ENCODE assay signal across 1 cellular context in genomic region chr10:99431190-99431549, GRCh38.
TF ChIP-seq lines count a peak whose summit lies in the region.

No MANE protein-coding gene starts in this region.

TF ChIP-seq in GM23338, 12 proteins besides CTCF, POLR2A, EP300 and RAD21:
- TF ChIP-seq ZNF462 (CRISPR knock-in tag; IDR thresholded peaks at IDR 0.05) = no peak
- TF ChIP-seq ZNF331 (CRISPR knock-in tag; IDR thresholded peaks at IDR 0.05; ENCODE audit: low read depth) = no peak
- TF ChIP-seq REST (IDR thresholded peaks at IDR 0.05; ENCODE audit: unreplicated experiment) = no peak
- peak; percentile 18; the same call in 1 of the 2 replicates for TF ChIP-seq CREB1 (CRISPR knock-in tag; IDR thresholded peaks at IDR 0.05; ENCODE audit: low read depth)
- TF ChIP-seq JUNB (IDR thresholded peaks at IDR 0.05; ENCODE audit: unreplicated experiment) = no peak
- TF ChIP-seq EZH2phosphoT487 (IDR thresholded peaks at IDR 0.05; ENCODE audit: unreplicated experiment) = no peak
- TF ChIP-seq EZH2 (IDR thresholded peaks at IDR 0.05; ENCODE audit: low read depth, unreplicated experiment) = peak; percentile 6
- no peak for TF ChIP-seq NANOG (IDR thresholded peaks at IDR 0.05; ENCODE audit: borderline replicate concordance)
- peak; percentile 6; the same call in 1 of the 2 replicates for TF ChIP-seq ETS1 (IDR thresholded peaks at IDR 0.05)
- no peak for TF ChIP-seq STAT1 (IDR thresholded peaks at IDR 0.05; ENCODE audit: unreplicated experiment)
- TF ChIP-seq ZNF114 (CRISPR knock-in tag; IDR thresholded peaks at IDR 0.05) = no peak
- TF ChIP-seq POLR2AphosphoS5 (IDR thresholded peaks at IDR 0.05; ENCODE audit: low read depth) = 0 out of 2 replicates have a peak, but pooled peaks have one; percentile 3
TF ChIP-seq in GM23338: peak in this region for 4.
